26 cellular contexts compared by ENCODE assay signal in genomic region chr11:108216988-108217387, GRCh38. TPM values are rescaled to one million over a fixed set of nuclear protein-coding genes. Genes with fewer than 3 reads are reported as not detected.
DNase-seq lines count a peak whose midpoint lies in the region; ATAC-seq, FAIRE-seq and TF ChIP-seq lines count a peak whose summit lies in the region.
"Had no signal": no experiment of that assay in that cellular context is flagged by ENCODE, and none has a peak within 500 bp of the region (broad histone marks: within the 10 kb centered on the region; RNA-seq: fewer than 3 reads in every experiment).

No MANE protein-coding gene starts in this region.

- no peaks in the 10 kb centered on the region for H3K9me3 Mint-ChIP-seq in activated naive CD8-positive, alpha-beta T cell (ENCODE audit: low read depth)
- no peaks in the 10 kb centered on the region for H3K9me3 Mint-ChIP-seq in activated naive CD8-positive, alpha-beta T cell treated with anti-CD3 and anti-CD28 coated beads for 36 hours
- H3K9me3 Mint-ChIP-seq in natural killer cell = no peaks in the 10 kb centered on the region
- H3K9me3 Mint-ChIP-seq: neural crest cell; T-helper 2 cell treated with Interferon-gamma antibody and Interleukin-4, amounts not matched to agents 5 μg/mL and 100 μg/mL, for 36 hours had no signal

- peak overlapping the region; percentile 79 for H3K27ac Mint-ChIP-seq in activated naive CD8-positive, alpha-beta T cell
- H3K27ac Mint-ChIP-seq in activated naive CD8-positive, alpha-beta T cell treated with anti-CD3 and anti-CD28 coated beads for 36 hours = no peak overlapping the region
- H3K27ac Mint-ChIP-seq in natural killer cell = peak overlapping the region; percentile 34 to 81
- H3K27ac Mint-ChIP-seq: progenitor cell of endocrine pancreas; T-helper 2 cell treated with Interferon-gamma antibody and Interleukin-4, amounts not matched to agents 5 μg/mL and 100 μg/mL, for 36 hours had no signal

- no peaks in the 10 kb centered on the region for H3K27me3 Mint-ChIP-seq in activated naive CD8-positive, alpha-beta T cell
- no peaks in the 10 kb centered on the region for H3K27me3 Mint-ChIP-seq in activated naive CD8-positive, alpha-beta T cell treated with anti-CD3 and anti-CD28 coated beads for 36 hours
- H3K27me3 Mint-ChIP-seq in natural killer cell (ENCODE audit: low read depth in 2 of 2) = no peaks in the 10 kb centered on the region
- H3K27me3 Mint-ChIP-seq: progenitor cell of endocrine pancreas had no signal

- DNase-seq in activated naive CD8-positive, alpha-beta T cell treated with anti-CD3 and anti-CD28 coated beads for 36 hours = no peak
- DNase-seq in RWPE2 (ENCODE audit: low spot score) (no peak), bronchial epithelial cell (ENCODE audit: low read depth) (peak; percentile 12), natural killer cell (no peak), EL (no peak), SIG-M5 (lab: John Stamatoyannopoulos, UW) (no peak), SJCRH30 (no peak)
- DNase-seq: DMS79; effector CD8-positive, alpha-beta T cell; esophagus squamous epithelium; KBM-7; NCI-H1048; NCI-H1930; NCI-H2227 treated with DMSO at 0.1 percent for 48 hours; NCI-H82; OCI-M1; stimulated activated CD4-positive, alpha-beta T cell treated with anti-CD3 and anti-CD28 coated beads, Interleukin-4, amount 100 ng/mL, for 1 hour; stomach; trophoblast cell; WERI-Rb-1 had no signal

- H3K4me3 ChIP-seq in RWPE2 (ENCODE audit: severe bottlenecking) (no peak overlapping the region), bronchial epithelial cell (ENCODE audit: low read depth, low read length) (no peak overlapping the region), SJCRH30 (no peak overlapping the region)
- H3K4me3 ChIP-seq: esophagus squamous epithelium, HAP-1, stomach had no signal

- H3K36me3 Mint-ChIP-seq in activated naive CD8-positive, alpha-beta T cell = peaks cover 9% of the 10 kb centered on the region
- peaks cover 64% of the 10 kb centered on the region for H3K36me3 Mint-ChIP-seq in activated naive CD8-positive, alpha-beta T cell treated with anti-CD3 and anti-CD28 coated beads for 36 hours
- H3K36me3 Mint-ChIP-seq in natural killer cell = no peaks in the 10 kb centered on the region

- peaks cover 35% of the 10 kb centered on the region for H3K36me3 ChIP-seq in RWPE2 (ENCODE audit: low read depth)
- H3K36me3 ChIP-seq in bronchial epithelial cell (ENCODE audit: control insufficient read depth, insufficient read depth, low read length) = no peaks in the 10 kb centered on the region
- peaks cover 10% of the 10 kb centered on the region for H3K36me3 ChIP-seq in SJCRH30

- peak overlapping the region; percentile 63 for H3K4me3 Mint-ChIP-seq in activated naive CD8-positive, alpha-beta T cell
- no peak overlapping the region for H3K4me3 Mint-ChIP-seq in activated naive CD8-positive, alpha-beta T cell treated with anti-CD3 and anti-CD28 coated beads for 36 hours
- no peak overlapping the region for H3K4me3 Mint-ChIP-seq in natural killer cell
- H3K4me3 Mint-ChIP-seq: neural crest cell; T-helper 2 cell treated with Interferon-gamma antibody and Interleukin-4, amounts not matched to agents 5 μg/mL and 100 μg/mL, for 36 hours had no signal

- peaks cover 80% of the 10 kb centered on the region for H3K4me1 Mint-ChIP-seq in activated naive CD8-positive, alpha-beta T cell (ENCODE audit: low read depth)
- H3K4me1 Mint-ChIP-seq in activated naive CD8-positive, alpha-beta T cell treated with anti-CD3 and anti-CD28 coated beads for 36 hours = peaks cover 63% of the 10 kb centered on the region
- peaks cover 70 to 80% of the 10 kb centered on the region in 2 donors for H3K4me1 Mint-ChIP-seq in natural killer cell

- no peak for FAIRE-seq in bronchial epithelial cell (lab: Jason Lieb, UNC)
- FAIRE-seq: astrocyte had no signal

- H3K4me1 ChIP-seq in RWPE2 (ENCODE audit: insufficient read depth, poor library complexity, severe bottlenecking) (no peaks in the 10 kb centered on the region), SJCRH30 (no peaks in the 10 kb centered on the region)

- intact Hi-C loops in natural killer cell (cut with micrococcal nuclease) = loop anchor here (5.0 kb wide), 1 partner anchor 35 kb away; no protein-coding TSS in a partner anchor

- TF ChIP-seq CTCF in RWPE2 (IDR thresholded peaks at IDR 0.05; ENCODE audit: poor library complexity, severe bottlenecking) = no peak
- TF ChIP-seq CTCF in bronchial epithelial cell (IDR thresholded peaks at IDR 0.05; ENCODE audit: insufficient read depth, low read length, severe bottlenecking) = no peak
- no peak for TF ChIP-seq CTCF in natural killer cell (IDR thresholded peaks at IDR 0.05)

- H3K27me3 ChIP-seq in RWPE2 (ENCODE audit: insufficient read depth, poor library complexity, severe bottlenecking) = no peaks in the 10 kb centered on the region
- H3K27me3 ChIP-seq in bronchial epithelial cell (ENCODE audit: control insufficient read depth, insufficient read depth, low read length) = no peaks in the 10 kb centered on the region
- H3K27me3 ChIP-seq in SJCRH30 = no peaks in the 10 kb centered on the region
- H3K27me3 ChIP-seq: esophagus squamous epithelium, stomach had no signal

- ATAC-seq in RWPE2 (ENCODE audit: low read depth) = 0 out of 3 replicates have a peak, but pooled peaks have one; percentile 31
- no peak for ATAC-seq in natural killer cell

- H3K9me3 ChIP-seq in RWPE2 (ENCODE audit: severe bottlenecking) (no peaks in the 10 kb centered on the region), SJCRH30 (replicated peaks) (no peaks in the 10 kb centered on the region)
- H3K9me3 ChIP-seq: esophagus squamous epithelium, HAP-1, stomach had no signal

- H3K27ac ChIP-seq in RWPE2 (ENCODE audit: poor library complexity, severe bottlenecking) = no peak overlapping the region
- H3K27ac ChIP-seq in SJCRH30 = no peak overlapping the region
- H3K27ac ChIP-seq: esophagus squamous epithelium, stomach, WERI-Rb-1 had no signal

RNA-seq across cellular contexts. Expression of gene NPAT, which starts 5.5 kb away (rescaled TPM):
- total RNA-seq in activated naive CD8-positive, alpha-beta T cell treated with anti-CD3 and anti-CD28 coated beads for 36 hours = 10 to 100 TPM; 40.4 to 42.5 TPM
- total RNA-seq in bronchial epithelial cell (5.5 and 5.8 TPM in 2 replicates), natural killer cell (10 to 100 TPM; 34.8 to 42.6 (median 36.1) TPM)
- total RNA-seq in SJCRH30 (2014; rRNA removed; shearing (Covaris generic)) = 22.9 and 29.6 TPM in 2 replicates

RNA-seq across cellular contexts. Expression of gene ATM, which starts 5.9 kb away (rescaled TPM):
- 10 to 100 TPM; 65.6 to 65.7 TPM for total RNA-seq in activated naive CD8-positive, alpha-beta T cell treated with anti-CD3 and anti-CD28 coated beads for 36 hours
- total RNA-seq in bronchial epithelial cell (37.8 and 39.8 TPM in 2 replicates), natural killer cell (100 to 1,000 TPM; 502 to 568 (median 539) TPM)
- total RNA-seq in SJCRH30 (2014; rRNA removed; shearing (Covaris generic)) = 29.9 and 37.0 TPM in 2 replicates

Comparison
In these comparisons a context has a peak if more than half of its experiments do, and no peak if none do; other contexts are left out.
1. RNA of gene ATM, which starts 5.9 kb away (total RNA-seq): 502 to 568 TPM in natural killer cell; 65.6 to 65.7 TPM in activated naive CD8-positive, alpha-beta T cell treated with anti-CD3 and anti-CD28 coated beads for 36 hours, 37.8 to 39.8 TPM in bronchial epithelial cell and 29.9 to 37.0 TPM in SJCRH30; every median in the first group is over 4 times any median in the second.